9 cellular contexts compared by ENCODE assay signal in genomic region chr19:958967-959685, GRCh38. TPM values are rescaled to one million over a fixed set of nuclear protein-coding genes. Genes with fewer than 3 reads are reported as not detected.
DNase-seq lines count a peak whose midpoint lies in the region; ATAC-seq lines count a peak whose summit lies in the region.
"Had no signal": no experiment of that assay in that cellular context is flagged by ENCODE, and none has a peak within 500 bp of the region (broad histone marks: within the 10 kb centered on the region; RNA-seq: fewer than 3 reads in every experiment).

No MANE protein-coding gene starts in this region.

- H3K27me3 Mint-ChIP-seq in activated T-cell treated with anti-CD3 and anti-CD28 coated beads, Interleukin-2, amount 50 U/mL, for 4 hours (ENCODE audit: low read depth): no peaks in the 10 kb centered on the region

- intact Hi-C loops in left colon (cut with DNase I, micrococcal nuclease): no loop called here

- no peaks in the 10 kb centered on the region for H3K36me3 Mint-ChIP-seq in activated T-cell treated with anti-CD3 and anti-CD28 coated beads, Interleukin-2, amount 50 U/mL, for 4 hours (ENCODE audit: insufficient read depth)

- peak; percentile 52 for DNase-seq in activated T-cell treated with anti-CD3 and anti-CD28 coated beads for 48 hours (ENCODE audit: low read depth)
- no peak for DNase-seq in activated T-cell treated with anti-CD3 and anti-CD28 coated beads for 4 hours
- DNase-seq in activated T-cell treated with anti-CD3 and anti-CD28 coated beads, Interleukin-2, amount 50 U/mL, for 4 hours: peak; percentile 46
- no peak for DNase-seq in left colon
- peak; percentile 31 for DNase-seq in stimulated activated naive CD8-positive, alpha-beta T cell treated with anti-CD3 and anti-CD28 coated beads, Interleukin-15, Interleukin-2, amounts not matched to agents 100 U/mL and 50 U/mL, for 24 hours
- DNase-seq in NCI-H1694 (lab: John Stamatoyannopoulos, UW): no peak
- DNase-seq in NCI-H526 treated with DMSO at 0.1 percent for 48 hours (lab: John Stamatoyannopoulos, UW): no peak
- no peak for DNase-seq in SKM-1 (lab: John Stamatoyannopoulos, UW; ENCODE audit: unreplicated experiment)
- DNase-seq: Peyer's patch had no signal

- no peaks in the 10 kb centered on the region for H3K9me3 Mint-ChIP-seq in activated T-cell treated with anti-CD3 and anti-CD28 coated beads, Interleukin-2, amount 50 U/mL, for 4 hours

- H3K4me3 Mint-ChIP-seq in activated T-cell treated with anti-CD3 and anti-CD28 coated beads, Interleukin-2, amount 50 U/mL, for 4 hours: no peak overlapping the region

- peak; percentile 93 to 100 for ATAC-seq in activated T-cell treated with anti-CD3 and anti-CD28 coated beads, Interleukin-2, amount 50 U/mL, for 4 hours
- peak; percentile 52 for ATAC-seq in left colon
- ATAC-seq in stimulated activated naive CD8-positive, alpha-beta T cell treated with anti-CD3 and anti-CD28 coated beads, Interleukin-15, Interleukin-2, amounts not matched to agents 100 U/mL and 50 U/mL, for 24 hours: peak; percentile 74

- peaks cover 6% of the 10 kb centered on the region for H3K4me1 Mint-ChIP-seq in activated T-cell treated with anti-CD3 and anti-CD28 coated beads, Interleukin-2, amount 50 U/mL, for 4 hours (ENCODE audit: low read depth)

RNA-seq across cellular contexts. Expression of gene WDR18, which starts 25.0 kb away (rescaled TPM):
- 100 to 1,000 TPM; 163 to 217 (median 199) TPM for total RNA-seq in activated T-cell treated with anti-CD3 and anti-CD28 coated beads, Interleukin-2, amount 50 U/mL, for 4 hours
- total RNA-seq in left colon: 10 to 100 TPM; 21.5 to 28.1 TPM

RNA-seq across cellular contexts. Expression of gene ARID3A, which starts 33.3 kb away (rescaled TPM):
- total RNA-seq in activated T-cell treated with anti-CD3 and anti-CD28 coated beads, Interleukin-2, amount 50 U/mL, for 4 hours: 10 to 100 TPM in 1 of 3 donors, 1 to 10 TPM in 2; 7.3 to 13.2 (median 10.0) TPM
- total RNA-seq in left colon: 10 to 100 TPM; 10.7 to 11.6 TPM

RNA-seq across cellular contexts. Expression of gene GRIN3B, which starts 41.1 kb away (rescaled TPM):
- under 1 TPM; 0.05 to 0.19 (median 0.08) TPM for total RNA-seq in activated T-cell treated with anti-CD3 and anti-CD28 coated beads, Interleukin-2, amount 50 U/mL, for 4 hours
- not detected for total RNA-seq in left colon
- total RNA-seq: Peyer's patch had no signal

RNA-seq across cellular contexts. Expression of gene KISS1R, which starts 42.0 kb away (rescaled TPM):
- total RNA-seq in activated T-cell treated with anti-CD3 and anti-CD28 coated beads, Interleukin-2, amount 50 U/mL, for 4 hours: 1 to 10 TPM; 2.9 to 5.1 (median 3.3) TPM
- total RNA-seq in left colon: not detected
- total RNA-seq: Peyer's patch had no signal

RNA-seq across cellular contexts. Expression of gene R3HDM4, which starts 46.1 kb away (rescaled TPM):
- 10 to 100 TPM; 92.3 to 97.7 (median 96.3) TPM for total RNA-seq in activated T-cell treated with anti-CD3 and anti-CD28 coated beads, Interleukin-2, amount 50 U/mL, for 4 hours
- total RNA-seq in left colon: 10 to 100 TPM; 54.6 to 66.4 TPM

Comparison
In these comparisons a context has a peak if more than half of its experiments do, and no peak if none do; other contexts are left out.
1. DNase-seq: peak in activated T-cell treated with anti-CD3 and anti-CD28 coated beads for 48 hours (single experiment), activated T-cell treated with anti-CD3 and anti-CD28 coated beads, Interleukin-2, amount 50 U/mL, for 4 hours (single experiment) and stimulated activated naive CD8-positive, alpha-beta T cell treated with anti-CD3 and anti-CD28 coated beads, Interleukin-15, Interleukin-2, amounts not matched to agents 100 U/mL and 50 U/mL, for 24 hours (single experiment); none in activated T-cell treated with anti-CD3 and anti-CD28 coated beads for 4 hours (single experiment), left colon (0 of 2), NCI-H1694 (single experiment), NCI-H526 treated with DMSO at 0.1 percent for 48 hours (single experiment) and SKM-1 (single experiment).
2. RNA of gene WDR18, which starts 25.0 kb away (total RNA-seq): 163 to 217 TPM in activated T-cell treated with anti-CD3 and anti-CD28 coated beads, Interleukin-2, amount 50 U/mL, for 4 hours; 21.5 to 28.1 TPM in left colon; every median in the first group is over 4 times any median in the second.
3. Peak in every context shown above with its lines, with median percentiles within 50 percentile points of each other: ATAC-seq.